In genomic region chr6:43943099-43943766, GRCh38 we compare ENCODE assay signal across 13 cellular contexts.
"Had no signal": no experiment of that assay in that cellular context is flagged by ENCODE, and none has a peak within 500 bp of the region (broad histone marks: within the 10 kb centered on the region; RNA-seq: fewer than 3 reads in every experiment).

No MANE protein-coding gene starts in this region.

- H3K36me3 ChIP-seq: colonic mucosa, heart left ventricle, left ventricle myocardium inferior, transverse colon had no signal

- H3K27me3 ChIP-seq: colonic mucosa, heart left ventricle, transverse colon had no signal

- DNase-seq: activated CD4-positive, alpha-beta T cell treated with anti-CD3 and anti-CD28 coated beads for 48 hours; activated CD8-positive, alpha-beta T cell treated with anti-CD3 and anti-CD28 coated beads, Interleukin-2, amount 10 ng/mL, durations not matched to agents 7 days and 5 days; activated naive CD8-positive, alpha-beta T cell treated with anti-CD3 and anti-CD28 coated beads for 36 hours; colonic mucosa; effector CD4-positive, alpha-beta T cell; foreskin melanocyte; left ventricle myocardium inferior; T-helper 9 cell; transverse colon had no signal

- ATAC-seq: activated CD8-positive, alpha-beta T cell treated with anti-CD3 and anti-CD28 coated beads, Interleukin-2, amount 10 ng/mL, durations not matched to agents 7 days and 5 days; stimulated activated effector memory CD8-positive, alpha-beta T cell treated with anti-CD3 and anti-CD28 coated beads, Interleukin-12 subunit alpha, Interleukin-12 subunit beta, amount 100 ng/mL, for 72 hours had no signal

- H3K9me3 ChIP-seq: colonic mucosa had no signal

- H3K4me3 ChIP-seq: colonic mucosa, heart left ventricle, left ventricle myocardium inferior, transverse colon had no signal

- H3K36me3 Mint-ChIP-seq: activated naive CD8-positive, alpha-beta T cell treated with anti-CD3 and anti-CD28 coated beads for 36 hours; memory B cell; stimulated activated effector memory CD8-positive, alpha-beta T cell treated with anti-CD3 and anti-CD28 coated beads, Interleukin-12 subunit alpha, Interleukin-12 subunit beta, amount 100 ng/mL, for 72 hours had no signal

- H3K27me3 Mint-ChIP-seq: activated naive CD8-positive, alpha-beta T cell treated with anti-CD3 and anti-CD28 coated beads for 36 hours had no signal

- H3K27ac Mint-ChIP-seq: activated CD8-positive, alpha-beta T cell treated with anti-CD3 and anti-CD28 coated beads, Interleukin-2, amount 10 ng/mL, durations not matched to agents 7 days and 5 days; activated naive CD8-positive, alpha-beta T cell treated with anti-CD3 and anti-CD28 coated beads for 36 hours; memory B cell; nephron; stimulated activated effector memory CD8-positive, alpha-beta T cell treated with anti-CD3 and anti-CD28 coated beads, Interleukin-12 subunit alpha, Interleukin-12 subunit beta, amount 100 ng/mL, for 72 hours had no signal

- H3K4me3 Mint-ChIP-seq: activated CD8-positive, alpha-beta T cell treated with anti-CD3 and anti-CD28 coated beads, Interleukin-2, amount 10 ng/mL, durations not matched to agents 7 days and 5 days; activated naive CD8-positive, alpha-beta T cell treated with anti-CD3 and anti-CD28 coated beads for 36 hours; memory B cell; nephron; stimulated activated effector memory CD8-positive, alpha-beta T cell treated with anti-CD3 and anti-CD28 coated beads, Interleukin-12 subunit alpha, Interleukin-12 subunit beta, amount 100 ng/mL, for 72 hours had no signal

- H3K4me1 ChIP-seq: colonic mucosa, heart left ventricle, left ventricle myocardium inferior, transverse colon had no signal

- H3K27ac ChIP-seq: colonic mucosa, left ventricle myocardium inferior, transverse colon had no signal

- H3K4me1 Mint-ChIP-seq: activated naive CD8-positive, alpha-beta T cell treated with anti-CD3 and anti-CD28 coated beads for 36 hours; memory B cell; stimulated activated effector memory CD8-positive, alpha-beta T cell treated with anti-CD3 and anti-CD28 coated beads, Interleukin-12 subunit alpha, Interleukin-12 subunit beta, amount 100 ng/mL, for 72 hours had no signal
